In the genomic region with DNA sequence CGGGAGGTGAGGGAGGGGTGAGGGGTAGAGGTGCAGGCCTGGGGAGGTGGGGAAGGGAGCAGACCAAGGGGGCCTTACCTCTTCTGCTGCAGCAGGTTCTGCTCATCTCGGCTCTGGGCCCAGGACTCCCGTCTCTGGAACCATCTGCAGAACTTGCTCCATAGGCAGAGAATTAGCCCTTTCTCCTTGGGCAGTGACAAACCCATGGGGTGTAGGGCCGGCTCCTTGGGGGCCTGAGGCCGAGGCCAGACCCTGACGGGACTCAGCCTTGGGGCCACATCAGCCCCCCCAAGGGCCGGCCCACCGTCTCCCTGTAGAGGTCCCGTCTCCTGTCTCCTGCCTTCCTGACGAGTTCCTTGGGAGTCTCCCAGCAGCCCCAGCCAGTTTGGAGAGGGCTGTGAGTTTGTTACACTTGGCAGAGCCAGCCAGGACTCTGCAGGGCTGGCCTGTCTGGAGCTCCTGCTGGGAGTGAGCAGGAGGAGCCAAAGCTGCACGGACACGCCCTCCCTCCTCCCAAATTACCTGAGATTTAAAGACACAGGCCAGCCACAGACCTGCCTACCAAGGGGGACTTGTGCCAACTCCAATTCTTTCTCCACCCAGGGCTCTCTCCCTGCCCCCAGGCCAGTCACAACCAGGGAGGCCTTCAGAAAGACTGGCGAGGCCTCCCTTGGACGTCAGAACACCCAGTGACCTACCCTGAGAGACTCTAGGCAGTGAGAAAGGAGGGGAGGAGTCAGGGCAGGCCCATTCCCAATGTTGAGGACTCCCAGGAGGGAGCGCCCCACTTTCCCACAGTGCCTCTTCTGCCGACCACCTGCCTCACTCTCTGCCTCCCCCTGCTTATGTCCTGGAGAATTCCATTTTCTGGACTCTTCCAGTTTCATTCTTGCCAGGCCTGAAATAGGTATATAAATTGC, we compare ENCODE assay signal across 13 cellular contexts. TPM values are rescaled to one million over a fixed set of nuclear protein-coding genes. Genes with fewer than 3 reads are reported as not detected.
DNase-seq lines count a peak whose midpoint lies in the region; ATAC-seq, FAIRE-seq and TF ChIP-seq lines count a peak whose summit lies in the region.
"Had no signal": no experiment of that assay in that cellular context is flagged by ENCODE, and none has a peak within 500 bp of the region (broad histone marks: within the 10 kb centered on the region; RNA-seq: fewer than 3 reads in every experiment).

TRPV6 (minus strand) TSS at position 435 of the 920 bp plus-strand sequence.

- BruUV-seq in Calu3 (replicated peaks; lab: Mats Ljungman, UMichigan) = no TSS peak
- no TSS peak for BruUV-seq in PC-3 (replicated peaks; lab: Mats Ljungman, UMichigan)
- no TSS peak for BruUV-seq in A673 (replicated peaks; lab: Mats Ljungman, UMichigan)

- WGBS in esophagus squamous epithelium, 2 donors = 37 to 43% methylated on average over 4 to 5 of the region's 16 CpGs

- H3K27ac ChIP-seq in PC-3 (ENCODE audit: low read length) (no peak within 1 kb of the TSS), esophagus squamous epithelium (peak within 1 kb of the TSS in 3 of 4 donors; percentile 61 to 75 (median 71)), A673 (ENCODE audit: low read depth, low read length, poor library complexity, severe bottlenecking) (no peak within 1 kb of the TSS)

- DNase-seq in Calu3 (peak; percentile 58), PC-3 (peak; percentile 75), esophagus squamous epithelium (lab: John Stamatoyannopoulos, UW) (no peak), omental fat pad (ENCODE audit: low spot score) (no peak), frontal cortex (ENCODE audit: low spot score in 2 of 2) (no peak), A673 (ENCODE audit: low spot score) (no peak)
- DNase-seq: GF-D8, SHP77 treated with DMSO at 0.1 percent for 48 hours had no signal

- H3K27ac Mint-ChIP-seq in Calu3 (ENCODE audit: unreplicated experiment) = no peak within 1 kb of the TSS
- H3K27ac Mint-ChIP-seq: B cell; naive thymus-derived CD8-positive, alpha-beta T cell had no signal

- peaks cover 4% of the 10 kb centered on the region for H3K36me3 Mint-ChIP-seq in Calu3 (ENCODE audit: insufficient read depth, unreplicated experiment)
- H3K36me3 Mint-ChIP-seq: naive thymus-derived CD8-positive, alpha-beta T cell had no signal

- ATAC-seq in PC-3 = peak; percentile 80
- peak; percentile 29 for ATAC-seq in omental fat pad (ENCODE audit: low FRiP score)
- ATAC-seq in HG03280 (IDR thresholded peaks at IDR 0.05; ENCODE audit: unreplicated experiment) = no peak
- ATAC-seq in HG03025 (IDR thresholded peaks at IDR 0.05; ENCODE audit: low FRiP score, unreplicated experiment) = no peak
- ATAC-seq: naive thymus-derived CD8-positive, alpha-beta T cell had no signal

- H3K4me1 Mint-ChIP-seq in Calu3 (ENCODE audit: low read depth, unreplicated experiment) = peaks cover 56% of the 10 kb centered on the region
- H3K4me1 Mint-ChIP-seq: B cell; naive thymus-derived CD8-positive, alpha-beta T cell had no signal

- H3K79me2 ChIP-seq in PC-3 (ENCODE audit: low read length) = no peaks in the 10 kb centered on the region

- H3K4me1 ChIP-seq in PC-3 (ENCODE audit: insufficient read depth, low read length) (peaks cover 16% of the 10 kb centered on the region; the same call in 1 of the 2 replicates), esophagus squamous epithelium (peaks cover 0 to 51% (median 8%) of the 10 kb centered on the region in 3 donors), A673 (ENCODE audit: insufficient read depth, low read length, poor library complexity, severe bottlenecking) (no peaks in the 10 kb centered on the region)

- H3K4me3 Mint-ChIP-seq in Calu3 (ENCODE audit: low read depth, unreplicated experiment) = peak within 1 kb of the TSS; percentile 48
- H3K4me3 Mint-ChIP-seq: B cell; naive thymus-derived CD8-positive, alpha-beta T cell had no signal

- no peaks in the 10 kb centered on the region for H3K9me3 Mint-ChIP-seq in Calu3 (ENCODE audit: low read depth, unreplicated experiment)
- H3K9me3 Mint-ChIP-seq: naive thymus-derived CD8-positive, alpha-beta T cell had no signal

- no peak for FAIRE-seq in frontal cortex (lab: Jason Lieb, UNC)

- H3K4me3 ChIP-seq in PC-3 (ENCODE audit: low read length) (peak within 1 kb of the TSS; percentile 46; the same call in 1 of the 2 replicates), esophagus squamous epithelium (peak within 1 kb of the TSS; percentile 31 to 50 (median 41)), A673 (ENCODE audit: low read depth, low read length, poor library complexity, severe bottlenecking) (no peak within 1 kb of the TSS)

- peak within 1 kb of the TSS; percentile 64 for H3K4me2 ChIP-seq in PC-3 (ENCODE audit: low read length)

- TF ChIP-seq CTCF in Calu3 (IDR thresholded peaks at IDR 0.05; ENCODE audit: unreplicated experiment) (no peak), PC-3 (conservative IDR thresholded peaks at IDR 0.05; ENCODE audit: low read depth, low read length) (no peak), esophagus squamous epithelium (IDR thresholded peaks at IDR 0.05) (no peak), omental fat pad (IDR thresholded peaks at IDR 0.05) (no peak), A673 (conservative IDR thresholded peaks at IDR 0.05; ENCODE audit: low read depth, low read length) (no peak)

- no peaks in the 10 kb centered on the region for H3F3A ChIP-seq in PC-3 (ENCODE audit: low read length, unreplicated experiment)

- H3K27me3 Mint-ChIP-seq in Calu3 (ENCODE audit: unreplicated experiment) = peaks cover 61% of the 10 kb centered on the region

- POLR2A ChIA-PET in PC-3 (lab: Charles Lee; ENCODE audit: unreplicated experiment) = interaction anchor here (0.5 kb wide), 1 partner anchor 50 kb away, joined by 5 read pairs; no protein-coding TSS in a partner anchor
- POLR2A ChIA-PET in A673 (lab: Charles Lee; ENCODE audit: low non-redundant PET) = no interaction called here

- no peaks in the 10 kb centered on the region for H3K36me3 ChIP-seq in PC-3 (ENCODE audit: low read depth, low read length)
- no peaks in the 10 kb centered on the region for H3K36me3 ChIP-seq in esophagus squamous epithelium
- H3K36me3 ChIP-seq in A673 (ENCODE audit: insufficient read depth, low read length, poor library complexity, severe bottlenecking) = no peaks in the 10 kb centered on the region

- peak in 1 of 4 donors; percentile 32 for TF ChIP-seq POLR2A in esophagus squamous epithelium (IDR thresholded peaks at IDR 0.05)

- no peaks in the 10 kb centered on the region for H3K9me3 ChIP-seq in PC-3 (ENCODE audit: low read length)
- no peaks in the 10 kb centered on the region for H3K9me3 ChIP-seq in esophagus squamous epithelium
- no peaks in the 10 kb centered on the region for H3K9me3 ChIP-seq in A673 (ENCODE audit: low read depth, low read length, poor library complexity, severe bottlenecking)

- H2AFZ ChIP-seq in PC-3 (ENCODE audit: low read length) = peak within 1 kb of the TSS; percentile 63

- H3K9ac ChIP-seq in PC-3 (ENCODE audit: low read length) = no peak within 1 kb of the TSS

- no peaks in the 10 kb centered on the region for H4K20me1 ChIP-seq in PC-3 (ENCODE audit: low read length)

- H3K9me2 ChIP-seq in PC-3 (replicated peaks; ENCODE audit: low read length) = no peaks in the 10 kb centered on the region

- CTCF ChIA-PET in Calu3 (lab: Charles Lee) = interaction anchor here (1.8 kb wide), 1 partner anchor 13 kb away, joined by 5 read pairs; no protein-coding TSS in a partner anchor
- CTCF ChIA-PET in PC-3 (lab: Charles Lee) = no interaction called here
- CTCF ChIA-PET in A673 (lab: Charles Lee) = no interaction called here

- intact Hi-C loops in Calu3 (cut with micrococcal nuclease; ENCODE audit: unreplicated experiment) = loop anchor here (10.0 kb wide), 1 partner anchor 329 kb away; no protein-coding TSS in a partner anchor
- intact Hi-C loops in PC-3 (cut with micrococcal nuclease) = no loop called here
- intact Hi-C loops in esophagus squamous epithelium (cut with DNase I) = no loop called here
- intact Hi-C loops in A673 (cut with micrococcal nuclease; ENCODE audit: unreplicated experiment) = no loop called here

- H3K27me3 ChIP-seq in PC-3 (ENCODE audit: low read length) = no peaks in the 10 kb centered on the region
- H3K27me3 ChIP-seq in esophagus squamous epithelium = peaks cover 0 to 13% (median 0%) of the 10 kb centered on the region in 4 donors
- H3K27me3 ChIP-seq in A673 (replicated peaks; ENCODE audit: insufficient read depth, low read depth, low read length, poor library complexity) = peaks cover 30% of the 10 kb centered on the region

RNA-seq across cellular contexts. Expression of gene TRPV6, which starts in this region (rescaled TPM):
- total RNA-seq in Calu3 (2022) (1.7 TPM in 2 replicates), PC-3 (2014; rRNA removed) (0.63 and 1.4 TPM in 2 replicates), esophagus squamous epithelium (1 to 10 TPM in 3 of 4 donors, under 1 TPM in 1; 0.79 to 6.9 (median 4.5) TPM), omental fat pad (under 1 TPM; under 0.01 to 0.65 (median 0.52) TPM), frontal cortex (under 0.01 TPM), A673 (2021) (not detected in 2 replicates)
- total RNA-seq: B cell; naive thymus-derived CD8-positive, alpha-beta T cell; NCI-H460 had no signal

Comparison
In these comparisons a context has a peak if more than half of its experiments do, and no peak if none do; other contexts are left out.
1. Peak in ATAC-seq in omental fat pad; RNA of the gene not detected or under 1 TPM.
2. DNase-seq: peak in Calu3 (single experiment) and PC-3 (single experiment); none in esophagus squamous epithelium (single experiment), omental fat pad (single experiment), frontal cortex (0 of 2) and A673 (single experiment).
3. H3K27ac ChIP-seq: peak in esophagus squamous epithelium (3 of 4); none in PC-3 (single experiment) and A673 (single experiment).